ENCODE assay signal across 12 cellular contexts in the genomic region with DNA sequence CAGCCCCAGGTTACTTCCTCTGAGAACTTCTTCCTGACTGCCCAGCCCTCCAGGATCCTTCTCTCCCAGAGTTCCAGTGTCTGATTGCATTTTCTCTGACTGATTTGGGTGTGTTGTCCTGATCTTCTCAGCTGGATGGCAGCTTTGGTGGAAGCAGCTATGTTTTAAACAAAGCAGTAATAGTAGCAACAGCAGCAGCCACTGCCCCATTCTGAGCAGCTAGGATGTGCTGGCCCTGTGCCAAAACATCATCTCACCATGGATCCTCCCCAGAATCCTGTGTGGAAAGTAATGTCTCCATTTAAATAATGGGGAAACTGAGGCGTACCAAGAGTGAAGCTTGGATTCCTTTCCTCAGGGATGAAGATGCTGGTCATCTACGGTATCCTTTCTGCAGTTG. TPM values are rescaled to one million over a fixed set of nuclear protein-coding genes. Genes with fewer than 3 reads are reported as not detected.
DNase-seq lines count a peak whose midpoint lies in the region; ATAC-seq and TF ChIP-seq lines count a peak whose summit lies in the region.
"Had no signal": no experiment of that assay in that cellular context is flagged by ENCODE, and none has a peak within 500 bp of the region (broad histone marks: within the 10 kb centered on the region; RNA-seq: fewer than 3 reads in every experiment).

No MANE protein-coding gene starts in this region.

- intact Hi-C loops in activated CD4-positive, alpha-beta T cell treated with anti-CD3 and anti-CD28 coated beads for 36 hours (cut with DNase I, micrococcal nuclease): loop anchor here (5.0 kb wide), 5 partner anchors 112 to 477 kb away; no protein-coding TSS in a partner anchor

- no peak overlapping the region for H3K4me2 ChIP-seq in neural progenitor cell

- H3K4me3 Mint-ChIP-seq in activated CD4-positive, alpha-beta T cell treated with anti-CD3 and anti-CD28 coated beads for 36 hours: no peak overlapping the region
- H3K4me3 Mint-ChIP-seq in activated CD4-positive, alpha-beta T cell treated with anti-CD3 and anti-CD28 coated beads, Interleukin-2, amount 10 ng/mL, durations not matched to agents 7 days and 5 days: no peak overlapping the region
- H3K4me3 Mint-ChIP-seq in neural progenitor cell: peak overlapping the region; percentile 77

- H3K27ac ChIP-seq in HEK293 (ENCODE audit: extremely low read depth, low read depth, low read length) (no peak overlapping the region), neural progenitor cell (no peak overlapping the region)
- H3K27ac ChIP-seq: colonic mucosa, skin epidermis, uterus had no signal

- peak; percentile 33 for DNase-seq in activated CD4-positive, alpha-beta T cell treated with anti-CD3 and anti-CD28 coated beads for 36 hours
- no peak for DNase-seq in activated CD4-positive, alpha-beta T cell treated with anti-CD3 and anti-CD28 coated beads, Interleukin-2, amount 10 ng/mL, durations not matched to agents 7 days and 5 days
- peak; percentile 33 for DNase-seq in cerebellar cortex (ENCODE audit: low spot score)
- DNase-seq in neural progenitor cell (ENCODE audit: low spot score): no peak
- DNase-seq in retina: no peak
- DNase-seq in NOMO-1 treated with DMSO at 0.1 percent for 48 hours (lab: John Stamatoyannopoulos, UW; ENCODE audit: unreplicated experiment): no peak
- no peak for DNase-seq in ureter (ENCODE audit: low spot score)
- DNase-seq: activated gamma-delta T cell treated with Interleukin-2 at 50 U/mL for 16 hours, colonic mucosa, uterus had no signal

- CTCF ChIA-PET in activated CD4-positive, alpha-beta T cell treated with anti-CD3 and anti-CD28 coated beads for 36 hours (lab: Charles Lee): interaction anchor here (0.6 to 1.2 kb wide), 4 partner anchors 13 to 58 kb away, joined by 3 to 6 read pairs (median 3); no protein-coding TSS in a partner anchor
- CTCF ChIA-PET in activated CD4-positive, alpha-beta T cell treated with anti-CD3 and anti-CD28 coated beads, Interleukin-2, amount 10 ng/mL, durations not matched to agents 7 days and 5 days (lab: Charles Lee): interaction anchor here (1.3 to 8.2 kb wide), 3 partner anchors 17 to 114 kb away, joined by 3 to 62 read pairs (median 4); no protein-coding TSS in a partner anchor
- CTCF ChIA-PET in HEK293 (lab: Yijun Ruan, JAX): interaction anchor here (0.7 to 1.4 kb wide), 3 partner anchors 23 to 116 kb away, joined by 3 read pairs; no protein-coding TSS in a partner anchor

- H2AFZ ChIP-seq in neural progenitor cell (replicated peaks): no peak overlapping the region

- no peak for ATAC-seq in activated CD4-positive, alpha-beta T cell treated with anti-CD3 and anti-CD28 coated beads for 36 hours

- no peak overlapping the region for H3K4me3 ChIP-seq in HEK293 (ENCODE audit: low read depth, low read length)
- H3K4me3 ChIP-seq in neural progenitor cell: no peak overlapping the region
- H3K4me3 ChIP-seq: colonic mucosa, skin epidermis, uterus had no signal

- POLR2A ChIA-PET in activated CD4-positive, alpha-beta T cell treated with anti-CD3 and anti-CD28 coated beads for 36 hours (lab: Charles Lee): interaction anchor here (0.6 kb wide), 1 partner anchor 228 kb away, joined by 3 read pairs; no protein-coding TSS in a partner anchor
- POLR2A ChIA-PET in activated CD4-positive, alpha-beta T cell treated with anti-CD3 and anti-CD28 coated beads, Interleukin-2, amount 10 ng/mL, durations not matched to agents 7 days and 5 days (lab: Charles Lee): no interaction called here
- POLR2A ChIA-PET in HEK293 (lab: Yijun Ruan, JAX): no interaction called here

- TF ChIP-seq CTCF in HEK293 (tag by site-specific recombination; IDR thresholded peaks at IDR 0.05) (no peak), neural progenitor cell (IDR thresholded peaks at IDR 0.05) (no peak)

- peaks cover 98% of the 10 kb centered on the region for H3K27me3 ChIP-seq in neural progenitor cell

- H3K9me3 ChIP-seq in HEK293 (ENCODE audit: control insufficient read depth, insufficient read depth, low read depth, low read length) (no peaks in the 10 kb centered on the region), neural progenitor cell (ENCODE audit: low read depth) (no peaks in the 10 kb centered on the region)
- H3K9me3 ChIP-seq: colonic mucosa, uterus had no signal

- H3K4me1 Mint-ChIP-seq in activated CD4-positive, alpha-beta T cell treated with anti-CD3 and anti-CD28 coated beads for 36 hours: peaks cover 36% of the 10 kb centered on the region
- H3K4me1 Mint-ChIP-seq in activated CD4-positive, alpha-beta T cell treated with anti-CD3 and anti-CD28 coated beads, Interleukin-2, amount 10 ng/mL, durations not matched to agents 7 days and 5 days: peaks cover 19% of the 10 kb centered on the region
- peaks cover 65% of the 10 kb centered on the region for H3K4me1 Mint-ChIP-seq in neural progenitor cell

- H3K36me3 Mint-ChIP-seq in activated CD4-positive, alpha-beta T cell treated with anti-CD3 and anti-CD28 coated beads for 36 hours (ENCODE audit: low read depth): no peaks in the 10 kb centered on the region
- peaks cover 2% of the 10 kb centered on the region for H3K36me3 Mint-ChIP-seq in activated CD4-positive, alpha-beta T cell treated with anti-CD3 and anti-CD28 coated beads, Interleukin-2, amount 10 ng/mL, durations not matched to agents 7 days and 5 days (ENCODE audit: low read depth)
- no peaks in the 10 kb centered on the region for H3K36me3 Mint-ChIP-seq in neural progenitor cell

- peaks cover 22% of the 10 kb centered on the region for H3K4me1 ChIP-seq in HEK293 (ENCODE audit: control insufficient read depth, insufficient read depth, low read length)
- H3K4me1 ChIP-seq in neural progenitor cell: peaks cover 34% of the 10 kb centered on the region

- H3K79me2 ChIP-seq in neural progenitor cell (ENCODE audit: low read depth): no peaks in the 10 kb centered on the region

- no peak overlapping the region for H3K9ac ChIP-seq in neural progenitor cell

- H3F3A ChIP-seq in neural progenitor cell (ENCODE audit: low read depth): peaks cover 24% of the 10 kb centered on the region

- H4K20me1 ChIP-seq in neural progenitor cell (ENCODE audit: low read depth): peaks cover 15% of the 10 kb centered on the region

- no peaks in the 10 kb centered on the region for H3K36me3 ChIP-seq in HEK293 (ENCODE audit: control insufficient read depth in 2 of 2, insufficient read depth in 1 of 2, low read length in 2 of 2)
- no peaks in the 10 kb centered on the region for H3K36me3 ChIP-seq in neural progenitor cell
- H3K36me3 ChIP-seq: colonic mucosa, uterus had no signal

- no peak overlapping the region for H3K27ac Mint-ChIP-seq in activated CD4-positive, alpha-beta T cell treated with anti-CD3 and anti-CD28 coated beads for 36 hours
- no peak overlapping the region for H3K27ac Mint-ChIP-seq in activated CD4-positive, alpha-beta T cell treated with anti-CD3 and anti-CD28 coated beads, Interleukin-2, amount 10 ng/mL, durations not matched to agents 7 days and 5 days
- H3K27ac Mint-ChIP-seq in neural progenitor cell: peak overlapping the region; percentile 47

- no peaks in the 10 kb centered on the region for H3K9me3 Mint-ChIP-seq in activated CD4-positive, alpha-beta T cell treated with anti-CD3 and anti-CD28 coated beads for 36 hours (ENCODE audit: low read depth)
- no peaks in the 10 kb centered on the region for H3K9me3 Mint-ChIP-seq in activated CD4-positive, alpha-beta T cell treated with anti-CD3 and anti-CD28 coated beads, Interleukin-2, amount 10 ng/mL, durations not matched to agents 7 days and 5 days
- H3K9me3 Mint-ChIP-seq in neural progenitor cell: no peaks in the 10 kb centered on the region

- H3K27me3 Mint-ChIP-seq in activated CD4-positive, alpha-beta T cell treated with anti-CD3 and anti-CD28 coated beads for 36 hours: peaks cover 16% of the 10 kb centered on the region
- peaks cover 56% of the 10 kb centered on the region for H3K27me3 Mint-ChIP-seq in activated CD4-positive, alpha-beta T cell treated with anti-CD3 and anti-CD28 coated beads, Interleukin-2, amount 10 ng/mL, durations not matched to agents 7 days and 5 days
- peaks cover 21% of the 10 kb centered on the region for H3K27me3 Mint-ChIP-seq in neural progenitor cell (ENCODE audit: insufficient read depth, low read depth)

TF ChIP-seq in HEK293, 187 proteins besides CTCF, POLR2A, EP300 and RAD21 (continues in another document):
- TF ChIP-seq HOXD13 (CRISPR knock-in tag; IDR thresholded peaks at IDR 0.05; ENCODE audit: borderline replicate concordance): no peak
- TF ChIP-seq FEZF1 (tag by site-specific recombination; IDR thresholded peaks at IDR 0.05): peak; percentile 6; the same call in 1 of the 2 replicates
- TF ChIP-seq, protein P1, sequence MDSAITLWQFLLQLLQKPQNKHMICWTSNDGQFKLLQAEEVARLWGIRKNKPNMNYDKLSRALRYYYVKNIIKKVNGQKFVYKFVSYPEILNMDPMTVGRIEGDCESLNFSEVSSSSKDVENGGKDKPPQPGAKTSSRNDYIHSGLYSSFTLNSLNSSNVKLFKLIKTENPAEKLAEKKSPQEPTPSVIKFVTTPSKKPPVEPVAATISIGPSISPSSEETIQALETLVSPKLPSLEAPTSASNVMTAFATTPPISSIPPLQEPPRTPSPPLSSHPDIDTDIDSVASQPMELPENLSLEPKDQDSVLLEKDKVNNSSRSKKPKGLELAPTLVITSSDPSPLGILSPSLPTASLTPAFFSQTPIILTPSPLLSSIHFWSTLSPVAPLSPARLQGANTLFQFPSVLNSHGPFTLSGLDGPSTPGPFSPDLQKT (IDR thresholded peaks at IDR 0.05; ENCODE audit: borderline replicate concordance, low read depth, low read length): no peak
- TF ChIP-seq ZNF624 (tag by site-specific recombination; IDR thresholded peaks at IDR 0.05): peak; percentile 78; the same call in 1 of the 2 replicates
- TF ChIP-seq ZNF239 (tag by site-specific recombination; IDR thresholded peaks at IDR 0.05): no peak
- no peak for TF ChIP-seq ZNF211 (tag by site-specific recombination; IDR thresholded peaks at IDR 0.05; ENCODE audit: low read depth)
- no peak for TF ChIP-seq ZNF155 (tag by site-specific recombination; IDR thresholded peaks at IDR 0.05)
- TF ChIP-seq, protein P2, sequence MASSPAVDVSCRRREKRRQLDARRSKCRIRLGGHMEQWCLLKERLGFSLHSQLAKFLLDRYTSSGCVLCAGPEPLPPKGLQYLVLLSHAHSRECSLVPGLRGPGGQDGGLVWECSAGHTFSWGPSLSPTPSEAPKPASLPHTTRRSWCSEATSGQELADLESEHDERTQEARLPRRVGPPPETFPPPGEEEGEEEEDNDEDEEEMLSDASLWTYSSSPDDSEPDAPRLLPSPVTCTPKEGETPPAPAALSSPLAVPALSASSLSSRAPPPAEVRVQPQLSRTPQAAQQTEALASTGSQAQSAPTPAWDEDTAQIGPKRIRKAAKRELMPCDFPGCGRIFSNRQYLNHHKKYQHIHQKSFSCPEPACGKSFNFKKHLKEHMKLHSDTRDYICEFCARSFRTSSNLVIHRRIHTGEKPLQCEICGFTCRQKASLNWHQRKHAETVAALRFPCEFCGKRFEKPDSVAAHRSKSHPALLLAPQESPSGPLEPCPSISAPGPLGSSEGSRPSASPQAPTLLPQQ (tag by site-specific recombination; IDR thresholded peaks at IDR 0.05): no peak

RNA-seq across cellular contexts. Expression of a gene that starts 46.4 kb away (rescaled TPM):
- total RNA-seq in activated CD4-positive, alpha-beta T cell treated with anti-CD3 and anti-CD28 coated beads for 36 hours: not detected
- total RNA-seq in activated CD4-positive, alpha-beta T cell treated with anti-CD3 and anti-CD28 coated beads, Interleukin-2, amount 10 ng/mL, durations not matched to agents 7 days and 5 days: not detected
- total RNA-seq in neural progenitor cell (ENCODE audit: low replicate concordance) (0.09 and 0.53 TPM in 2 replicates), ureter (0.21 TPM)

Comparison
In these comparisons a context has a peak if more than half of its experiments do, and no peak if none do; other contexts are left out.
1. DNase-seq: peak in activated CD4-positive, alpha-beta T cell treated with anti-CD3 and anti-CD28 coated beads for 36 hours (single experiment) and cerebellar cortex (single experiment); none in activated CD4-positive, alpha-beta T cell treated with anti-CD3 and anti-CD28 coated beads, Interleukin-2, amount 10 ng/mL, durations not matched to agents 7 days and 5 days (single experiment), neural progenitor cell (single experiment), retina (single experiment), NOMO-1 treated with DMSO at 0.1 percent for 48 hours (single experiment) and ureter (single experiment).